ENCODE assay signal across 16 cellular contexts in the genomic region with DNA sequence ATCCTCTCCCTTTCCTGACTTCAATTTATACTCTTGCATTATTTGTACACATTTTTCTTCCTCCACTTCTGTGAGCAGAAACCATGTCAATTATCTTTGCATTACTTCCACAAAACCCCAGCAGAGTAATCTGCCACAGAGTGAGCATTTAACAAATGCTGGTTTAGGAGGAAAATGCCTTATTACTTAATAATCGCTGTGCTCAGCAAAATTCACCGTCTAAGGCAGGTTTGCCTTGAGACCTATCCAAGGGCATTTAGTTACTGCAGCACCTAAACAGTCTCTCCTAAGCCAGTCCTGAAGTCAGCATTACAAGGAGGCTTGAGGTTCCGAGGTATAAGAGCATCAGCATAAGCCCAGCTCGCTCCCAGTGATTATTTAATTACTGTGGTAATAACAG. TPM values are rescaled to one million over a fixed set of nuclear protein-coding genes. Genes with fewer than 3 reads are reported as not detected.
DNase-seq lines count a peak whose midpoint lies in the region; ATAC-seq, FAIRE-seq and TF ChIP-seq lines count a peak whose summit lies in the region.
"Had no signal": no experiment of that assay in that cellular context is flagged by ENCODE, and none has a peak within 500 bp of the region (broad histone marks: within the 10 kb centered on the region; RNA-seq: fewer than 3 reads in every experiment).

No MANE protein-coding gene starts in this region.

- peaks cover 19% of the 10 kb centered on the region for H3K4me1 Mint-ChIP-seq in activated T-helper 1 cell treated with anti-CD3 and anti-CD28 coated beads, Interleukin-12 subunit alpha, Interleukin-12 subunit beta, Interleukin-2, Interleukin-4 antibody, amounts not matched to agents 30 ng/mL and 10 ng/mL and 1 ng/mL, durations not matched to agents 14 hours and 24 hours and 36 hours (ENCODE audit: low read depth)

- H4K20me1 ChIP-seq in K562 (replicated peaks; ENCODE audit: control insufficient read depth, insufficient read depth, low read length) = no peaks in the 10 kb centered on the region

- no peak for TF ChIP-seq EP300 in K562 (IDR thresholded peaks at IDR 0.05; ENCODE audit: low read length)

- no peak for ATAC-seq in K562
- no peak for ATAC-seq in HG03565 (IDR thresholded peaks at IDR 0.05; ENCODE audit: unreplicated experiment)

- CTCF ChIA-PET in K562 (lab: Yijun Ruan, JAX; ENCODE audit: low intra/inter-chr PET ratio) = no interaction called here

- no peak overlapping the region for H3K4me2 ChIP-seq in K562 (ENCODE audit: insufficient read depth, low read length)

- H2AFZ ChIP-seq in K562 (ENCODE audit: low read depth, low read length) = no peak overlapping the region

- H3K9me3 Mint-ChIP-seq in activated T-helper 1 cell treated with anti-CD3 and anti-CD28 coated beads, Interleukin-12 subunit alpha, Interleukin-12 subunit beta, Interleukin-2, Interleukin-4 antibody, amounts not matched to agents 30 ng/mL and 10 ng/mL and 1 ng/mL, durations not matched to agents 14 hours and 24 hours and 36 hours = no peaks in the 10 kb centered on the region
- H3K9me3 Mint-ChIP-seq: CD4-positive, alpha-beta memory T cell; HFFc6 had no signal

- 0 out of 5 replicates have a peak, but pooled peaks cover 0 to 3% of the 10 kb centered on the region in 2 experiments for H3K4me1 ChIP-seq in K562 (replicated peaks in 1 of 2; ENCODE audit: control insufficient read depth in 2 of 2, insufficient read depth in 2 of 2, low read length in 2 of 2)

- in situ Hi-C loops in K562 (cut with MboI) = no loop called here

- 8% methylated on average over 4 of the region's 4 CpGs for WGBS in K562 (ENCODE audit: insufficient coverage, low coverage, missing lambda C conversion rate)

- H3K36me3 ChIP-seq in K562 (ENCODE audit: control insufficient read depth, insufficient read depth, low read length) = no peaks in the 10 kb centered on the region
- H3K36me3 ChIP-seq: BE2C had no signal

- intact Hi-C loops in K562 (cut with micrococcal nuclease) = no loop called here
- intact Hi-C loops in activated T-helper 1 cell treated with anti-CD3 and anti-CD28 coated beads, Interleukin-12 subunit alpha, Interleukin-12 subunit beta, Interleukin-2, Interleukin-4 antibody, amounts not matched to agents 30 ng/mL and 10 ng/mL and 1 ng/mL, durations not matched to agents 14 hours and 24 hours and 36 hours (cut with micrococcal nuclease) = no loop called here

- DNase-seq in D721Med (ENCODE audit: insufficient read length, low spot score) (no peak), K562 (ENCODE audit: extremely low read depth in 1 of 4, low spot score in 3 of 4) (no peak), epithelial cell of prostate (ENCODE audit: low read depth, low spot score) (no peak), substantia nigra (lab: John Stamatoyannopoulos, UW) (no peak), GM12891 (ENCODE audit: insufficient read length, low spot score) (no peak)
- no peak for DNase-seq in activated T-helper 1 cell treated with anti-CD3 and anti-CD28 coated beads, Interleukin-12 subunit alpha, Interleukin-12 subunit beta, Interleukin-2, Interleukin-4 antibody, amounts not matched to agents 30 ng/mL and 10 ng/mL and 1 ng/mL, durations not matched to agents 14 hours and 24 hours and 36 hours (ENCODE audit: low spot score)
- DNase-seq: BE2C; CD4-positive, alpha-beta memory T cell; DMS153; DND-41; GDM1; HCEC 1CT; HFFc6 had no signal

- H3K36me3 Mint-ChIP-seq in activated T-helper 1 cell treated with anti-CD3 and anti-CD28 coated beads, Interleukin-12 subunit alpha, Interleukin-12 subunit beta, Interleukin-2, Interleukin-4 antibody, amounts not matched to agents 30 ng/mL and 10 ng/mL and 1 ng/mL, durations not matched to agents 14 hours and 24 hours and 36 hours (ENCODE audit: low read depth) = no peaks in the 10 kb centered on the region
- H3K36me3 Mint-ChIP-seq: CD4-positive, alpha-beta memory T cell had no signal

- H3K9me1 ChIP-seq in K562 (ENCODE audit: control insufficient read depth, insufficient read depth, low read length) = no peaks in the 10 kb centered on the region

- no TSS peak for BruUV-seq in K562 (replicated peaks; lab: Mats Ljungman, UMichigan)

- no peaks in the 10 kb centered on the region for H3K9me3 ChIP-seq in K562 (replicated peaks; ENCODE audit: control insufficient read depth, insufficient read depth, low read depth, low read length)
- H3K9me3 ChIP-seq: BE2C had no signal

- peak; percentile 85 for FAIRE-seq in D721Med (lab: Jason Lieb, UNC)
- no peak for FAIRE-seq in K562 (lab: Jason Lieb, UNC)
- no peak for FAIRE-seq in GM12891 (lab: Jason Lieb, UNC)
- FAIRE-seq: A204.1 had no signal

- TF ChIP-seq POLR2A in K562 (conservative IDR thresholded peaks at IDR 0.05) (no peak), GM12891 (IDR thresholded peaks at IDR 0.05; ENCODE audit: low read depth, low read length) (no peak)

- H3K4me3 ChIP-seq in K562 = no peak overlapping the region

- H3K27ac Mint-ChIP-seq in activated T-helper 1 cell treated with anti-CD3 and anti-CD28 coated beads, Interleukin-12 subunit alpha, Interleukin-12 subunit beta, Interleukin-2, Interleukin-4 antibody, amounts not matched to agents 30 ng/mL and 10 ng/mL and 1 ng/mL, durations not matched to agents 14 hours and 24 hours and 36 hours = no peak overlapping the region
- H3K27ac Mint-ChIP-seq: CD4-positive, alpha-beta memory T cell; HFFc6 had no signal

- H3K27ac ChIP-seq in K562 (ENCODE audit: extremely low read depth, low read depth, low read length) (no peak overlapping the region), epithelial cell of prostate (peak overlapping the region; percentile 74), substantia nigra (ENCODE audit: low read depth, low read length, poor library complexity, severe bottlenecking) (peak overlapping the region; percentile 98)
- H3K27ac ChIP-seq: C4-2B had no signal

- H3K9ac ChIP-seq in K562 (ENCODE audit: insufficient read depth in 1 of 2, low read depth in 2 of 2, low read length in 2 of 2) = no peak overlapping the region

- POLR2A ChIA-PET in K562 (lab: Yijun Ruan, JAX) = no interaction called here

- no peak for TF ChIP-seq RAD21 in K562 (CRISPR knock-in tag; conservative IDR thresholded peaks at IDR 0.05 in 1 of 2, IDR thresholded peaks at IDR 0.05 in 1 of 2)

- H3K27me3 Mint-ChIP-seq in activated T-helper 1 cell treated with anti-CD3 and anti-CD28 coated beads, Interleukin-12 subunit alpha, Interleukin-12 subunit beta, Interleukin-2, Interleukin-4 antibody, amounts not matched to agents 30 ng/mL and 10 ng/mL and 1 ng/mL, durations not matched to agents 14 hours and 24 hours and 36 hours (ENCODE audit: insufficient read depth) = peaks cover 15% of the 10 kb centered on the region

- TF ChIP-seq CTCF in D721Med (IDR thresholded peaks at IDR 0.05; ENCODE audit: insufficient read depth, missing control alignments) (no peak), K562 (IDR thresholded peaks at IDR 0.05 in 2 of 3, conservative IDR thresholded peaks at IDR 0.05 in 1 of 3; ENCODE audit: insufficient read depth in 2 of 3, low read depth in 1 of 3, low read length in 3 of 3) (no peak)

- no peaks in the 10 kb centered on the region for H3K79me2 ChIP-seq in K562 (ENCODE audit: control insufficient read depth, insufficient read depth, low read length)

- H3K4me3 Mint-ChIP-seq in activated T-helper 1 cell treated with anti-CD3 and anti-CD28 coated beads, Interleukin-12 subunit alpha, Interleukin-12 subunit beta, Interleukin-2, Interleukin-4 antibody, amounts not matched to agents 30 ng/mL and 10 ng/mL and 1 ng/mL, durations not matched to agents 14 hours and 24 hours and 36 hours = no peak overlapping the region
- H3K4me3 Mint-ChIP-seq: CD4-positive, alpha-beta memory T cell; HFFc6 had no signal

- H3K27me3 ChIP-seq in K562 (ENCODE audit: control insufficient read depth in 2 of 2, insufficient read depth in 2 of 2, low read length in 2 of 2) = peaks cover 0 to 14% of the 10 kb centered on the region in 2 experiments; a peak in 3 of 5 replicates
- H3K27me3 ChIP-seq: BE2C had no signal

TF ChIP-seq in K562, 482 proteins besides CTCF, POLR2A, EP300 and RAD21 (continues in another document):
- no peak for TF ChIP-seq ZKSCAN3 (CRISPR knock-in tag; IDR thresholded peaks at IDR 0.05)
- no peak for TF ChIP-seq TAF15 (IDR thresholded peaks at IDR 0.05; ENCODE audit: low read depth, low read length)
- no peak for TF ChIP-seq CEBPG (CRISPR knock-in tag; IDR thresholded peaks at IDR 0.05)
- no peak for TF ChIP-seq CEBPG (tag; conservative IDR thresholded peaks at IDR 0.05 in 1 of 2, IDR thresholded peaks at IDR 0.05 in 1 of 2)

TF ChIP-seq in GM12891, 5 proteins besides CTCF, POLR2A, EP300 and RAD21:
- TF ChIP-seq PAX5 (IDR thresholded peaks at IDR 0.05; ENCODE audit: insufficient read depth, low read length, severe bottlenecking) (no peak), TAF1 (IDR thresholded peaks at IDR 0.05; ENCODE audit: low read depth, low read length) (no peak), POU2F2 (IDR thresholded peaks at IDR 0.05; ENCODE audit: low read depth, low read length) (no peak), POLR2AphosphoS5 (IDR thresholded peaks at IDR 0.05; ENCODE audit: low read depth, low read length) (no peak)

RNA-seq across cellular contexts. Expression of gene MAP7, which starts 28.3 kb away (rescaled TPM):
- 0.67 and 1.5 TPM in 2 replicates for total RNA-seq in K562 (2011; cell fraction: chromatin; rRNA removed; ENCODE audit: low replicate concordance)
- total RNA-seq in K562 (2011; cell fraction: nucleolus; rRNA removed) = 0.50 and 0.53 TPM in 2 replicates
- 0.88 and 0.99 TPM in 2 replicates for total RNA-seq in K562 (2011; cell fraction: nucleoplasm; rRNA removed)
- 6.6 and 7.5 TPM in 2 replicates for total RNA-seq in K562 (2014; rRNA removed)
- 3.9 and 4.2 TPM in 2 replicates for total RNA-seq in K562 (2014; rRNA removed; fragmentation: Illumina TruSeq; extraction: Trizol)
- total RNA-seq in K562 (2015; rRNA removed; fragmentation: Illumina TruSeq; extraction: Trizol) = 7.6 and 7.7 TPM in 2 replicates
- 6.1 and 7.4 TPM in 2 replicates for total RNA-seq in K562 (2021)
- 1.0 and 1.3 TPM in 2 replicates for polyA plus RNA-seq in K562 (2011; rRNA removed)
- 0.59 and 0.78 TPM in 2 replicates for polyA plus RNA-seq in K562 (2011; cell fraction: cytosol; rRNA removed)
- polyA plus RNA-seq in K562 (2011; cell fraction: nucleus; rRNA removed) = 0.93 and 1.6 TPM in 2 replicates
- 9.3 and 9.7 TPM in 2 replicates for polyA plus RNA-seq in K562 (2012)
- 6.7 and 6.9 TPM in 2 replicates for polyA plus RNA-seq in K562 (2014; fragmentation: Illumina TruSeq; extraction: Trizol)
- polyA plus RNA-seq in K562 (2014; fragmentation: Nextera tagmentation; extraction: Ambion mirVana) = 1 to 10 TPM in 1 of 2 experiments, under 1 TPM in 1; 0.76 to 1.1 TPM
- polyA plus RNA-seq in K562 (2014; rRNA removed) = 3.9 and 4.4 TPM in 2 replicates
- polyA minus RNA-seq in K562 (2011; rRNA and poly(A)+ RNA removed) = 0.78 and 1.2 TPM in 2 replicates
- 1.5 and 1.6 TPM in 2 replicates for polyA minus RNA-seq in K562 (2011; cell fraction: cytosol; rRNA and poly(A)+ RNA removed)
- polyA minus RNA-seq in K562 (2011; cell fraction: nucleus; rRNA and poly(A)+ RNA removed) = 0.67 TPM in 2 replicates
- 1.7 and 2.3 TPM in 2 replicates for total RNA-seq in activated T-helper 1 cell treated with anti-CD3 and anti-CD28 coated beads, Interleukin-12 subunit alpha, Interleukin-12 subunit beta, Interleukin-2, Interleukin-4 antibody, amounts not matched to agents 30 ng/mL and 10 ng/mL and 1 ng/mL, durations not matched to agents 14 hours and 24 hours and 36 hours
- polyA plus RNA-seq in GM12891 (2012; ENCODE audit: low read depth, missing spikeins) = 0.10 TPM
